Comparison of ENCODE assay signal across 30 cellular contexts in genomic region chr1:9434247-9434646, GRCh38.
DNase-seq lines count a peak whose midpoint lies in the region; TF ChIP-seq lines count a peak whose summit lies in the region.
"Had no signal": no experiment of that assay in that cellular context is flagged by ENCODE, and none has a peak within 500 bp of the region (broad histone marks: within the 10 kb centered on the region; RNA-seq: fewer than 3 reads in every experiment).

No MANE protein-coding gene starts in this region.

- no peak for TF ChIP-seq EP300 in transverse colon (IDR thresholded peaks at IDR 0.05; ENCODE audit: low read depth)

- no peak overlapping the region for H3K9ac ChIP-seq in liver (ENCODE audit: low read depth in 1 of 2, low read length in 2 of 2)
- no peak overlapping the region for H3K9ac ChIP-seq in MM.1S (ENCODE audit: low read length)
- H3K9ac ChIP-seq: parathyroid adenoma had no signal

- intact Hi-C loops in cardiac septum (cut with DNase I) = no loop called here
- intact Hi-C loops in transverse colon (cut with DNase I; ENCODE audit: low total_unique reads) = no loop called here

- no peaks in the 10 kb centered on the region for H3F3A ChIP-seq in MM.1S (ENCODE audit: insufficient read depth, low read length)

- no peaks in the 10 kb centered on the region for H3K79me2 ChIP-seq in MM.1S (ENCODE audit: low read length)
- H3K79me2 ChIP-seq: parathyroid adenoma had no signal

- H2AFZ ChIP-seq in MM.1S (ENCODE audit: low read length) = no peak overlapping the region
- H2AFZ ChIP-seq: parathyroid adenoma had no signal

- H3K4me3 ChIP-seq in right atrium auricular region (no peak overlapping the region), liver (ENCODE audit: low read depth in 1 of 3, low read length in 3 of 3) (no peak overlapping the region), transverse colon (no peak overlapping the region), MM.1S (ENCODE audit: low read length) (no peak overlapping the region)
- H3K4me3 ChIP-seq in effector memory CD4-positive, alpha-beta T cell (ENCODE audit: insufficient read depth, low read depth, low read length, poor library complexity, severe bottlenecking) = no peak overlapping the region
- H3K4me3 ChIP-seq: A549, GM23338, SJSA1, spleen had no signal

- H3K9me2 ChIP-seq in MM.1S (replicated peaks; ENCODE audit: insufficient read depth, low read length) = no peaks in the 10 kb centered on the region

- no peaks in the 10 kb centered on the region for H4K20me1 ChIP-seq in MM.1S (ENCODE audit: insufficient read depth, low read length)

- H3K4me1 ChIP-seq in right atrium auricular region (peaks cover 0 to 58% of the 10 kb centered on the region in 2 donors), liver (ENCODE audit: control insufficient read depth in 4 of 4, insufficient read depth in 4 of 4, low read length in 3 of 4) (peaks cover 19 to 46% (median 33%) of the 10 kb centered on the region in 4 donors), transverse colon (peaks cover 12 to 44% (median 26%) of the 10 kb centered on the region in 4 donors), MM.1S (ENCODE audit: low read length) (peaks cover 4% of the 10 kb centered on the region; the same call in 1 of the 2 replicates)
- peaks cover 4% of the 10 kb centered on the region for H3K4me1 ChIP-seq in effector memory CD4-positive, alpha-beta T cell (ENCODE audit: control insufficient read depth, insufficient read depth, low read length, poor library complexity, severe bottlenecking)

- no peak for TF ChIP-seq RAD21 in liver (IDR thresholded peaks at IDR 0.05)

- in situ Hi-C loops in transverse colon (cut with MboI; ENCODE audit: low pct_ligation_motif_present in 1 of 4, low pct_unique_long_range_greater_than_20kb in 1 of 4, low sequenced_read_pairs in 3 of 4) = no loop called here

- no peak for TF ChIP-seq CTCF in right atrium auricular region (IDR thresholded peaks at IDR 0.05)
- no peak for TF ChIP-seq CTCF in liver (IDR thresholded peaks at IDR 0.05; ENCODE audit: low read depth, low read length, missing input control)
- no peak for TF ChIP-seq CTCF in transverse colon (IDR thresholded peaks at IDR 0.05)
- no peak for TF ChIP-seq CTCF in MM.1S (IDR thresholded peaks at IDR 0.05; ENCODE audit: low read length)

- DNase-seq in right atrium auricular region (ENCODE audit: low spot score) (no peak), cardiac septum (ENCODE audit: low spot score) (no peak), epithelial cell of prostate (ENCODE audit: low read depth, low spot score) (no peak), transverse colon (no peak), MM.1S (no peak), Ammon's horn (ENCODE audit: low spot score) (no peak)
- DNase-seq in effector memory CD4-positive, alpha-beta T cell = no peak
- DNase-seq: activated CD4-positive, alpha-beta T cell treated with anti-CD3 and anti-CD28 coated beads, Interleukin-2, amount 50 U/mL, for 1 hour; activated CD4-positive, CD25-positive, alpha-beta regulatory T cell; activated effector memory CD4-positive, alpha-beta T cell treated with anti-CD3 and anti-CD28 coated beads, Interleukin-2, amount 50 U/mL, for 16 hours; activated T-cell treated with anti-CD3 and anti-CD28 coated beads, Interleukin-2, amount 50 U/mL, for 1 hour; AML-193; anterior cingulate cortex; CD4-positive, alpha-beta memory T cell; cortex of kidney; IMR-90; NCI-H1048; NCI-H1694; NCI-H446 treated with DMSO at 0.1 percent for 48 hours; NCI-H774; RPMI8226; spleen; stimulated activated CD4-positive, alpha-beta T cell treated with anti-CD3 and anti-CD28 coated beads, Interleukin-2, amount 100 ng/mL, for 24 hours; stimulated activated CD8-positive, alpha-beta memory T cell treated with anti-CD3 and anti-CD28 coated beads, Interleukin-4, amount 100 ng/mL, for 48 hours; stimulated activated naive CD8-positive, alpha-beta T cell treated with anti-CD3 and anti-CD28 coated beads, Interleukin-15, amount 100 ng/mL, for 72 hours had no signal

- 83% methylated on average over 5 of the region's 5 CpGs for WGBS in liver
- WGBS in transverse colon (ENCODE audit: low coverage in 1 of 2), 2 donors = 61% methylated on average over 5 of the region's 5 CpGs; no CpG with 5 or more reads in 1 of the 2 donors

- H3K9me3 ChIP-seq in right atrium auricular region (no peaks in the 10 kb centered on the region), liver (ENCODE audit: control insufficient read depth in 4 of 4, low read length in 3 of 4) (no peaks in the 10 kb centered on the region), transverse colon (no peaks in the 10 kb centered on the region), MM.1S (replicated peaks; ENCODE audit: insufficient read depth, low read length) (no peaks in the 10 kb centered on the region)
- H3K9me3 ChIP-seq in effector memory CD4-positive, alpha-beta T cell (ENCODE audit: control insufficient read depth, low read length) = no peaks in the 10 kb centered on the region
- H3K9me3 ChIP-seq: A549, SJSA1, spleen had no signal

- no peaks in the 10 kb centered on the region for H3K27me3 ChIP-seq in right atrium auricular region
- H3K27me3 ChIP-seq in liver (ENCODE audit: control insufficient read depth in 4 of 4, insufficient read depth in 4 of 4, low read length in 3 of 4) = no peaks in the 10 kb centered on the region
- no peaks in the 10 kb centered on the region for H3K27me3 ChIP-seq in transverse colon
- H3K27me3 ChIP-seq in MM.1S (replicated peaks; ENCODE audit: insufficient read depth, low read length) = 0 out of 2 replicates have a peak, but pooled peaks cover 4% of the 10 kb centered on the region
- H3K27me3 ChIP-seq in effector memory CD4-positive, alpha-beta T cell (replicated peaks; ENCODE audit: control insufficient read depth, insufficient read depth, low read length, poor library complexity, severe bottlenecking) = no peaks in the 10 kb centered on the region
- H3K27me3 ChIP-seq: SJSA1, spleen had no signal

- H3K4me2 ChIP-seq in MM.1S (ENCODE audit: low read depth, low read length) = no peak overlapping the region
- H3K4me2 ChIP-seq: GM23338 had no signal

- TF ChIP-seq POLR2A in transverse colon (IDR thresholded peaks at IDR 0.05) = no peak

- H3K27ac ChIP-seq in right atrium auricular region (peak overlapping the region; percentile 75 to 90), epithelial cell of prostate (peak overlapping the region; percentile 64), liver (ENCODE audit: low read depth in 1 of 2, low read length in 2 of 2) (peak overlapping the region; percentile 95), transverse colon (peak overlapping the region; percentile 70 to 83 (median 78)), MM.1S (ENCODE audit: low read length) (no peak overlapping the region)
- H3K27ac ChIP-seq in effector memory CD4-positive, alpha-beta T cell (ENCODE audit: insufficient read depth, low read length, poor library complexity, severe bottlenecking) = no peak overlapping the region
- H3K27ac ChIP-seq: parathyroid adenoma, SJSA1 had no signal

- H3K36me3 ChIP-seq in right atrium auricular region (no peaks in the 10 kb centered on the region), liver (ENCODE audit: control insufficient read depth in 4 of 4, insufficient read depth in 3 of 4, low read depth in 1 of 4, low read length in 3 of 4) (no peaks in the 10 kb centered on the region), transverse colon (no peaks in the 10 kb centered on the region), MM.1S (replicated peaks; ENCODE audit: insufficient read depth, low read length) (no peaks in the 10 kb centered on the region)
- H3K36me3 ChIP-seq in effector memory CD4-positive, alpha-beta T cell (ENCODE audit: control insufficient read depth, insufficient read depth, low read length) = no peaks in the 10 kb centered on the region
- H3K36me3 ChIP-seq: SJSA1, spleen had no signal

TF ChIP-seq in liver, 16 proteins besides CTCF, POLR2A, EP300 and RAD21 (continues in another document):
- TF ChIP-seq REST (IDR thresholded peaks at IDR 0.05) (no peak), HNF4A (conservative IDR thresholded peaks at IDR 0.05) (no peak), YY1 (IDR thresholded peaks at IDR 0.05) (no peak), FOXA2 (IDR thresholded peaks at IDR 0.05) (no peak), NR2F2 (IDR thresholded peaks at IDR 0.05) (no peak), SP1 (IDR thresholded peaks at IDR 0.05) (no peak), HNF4G (IDR thresholded peaks at IDR 0.05) (no peak), EGR1 (IDR thresholded peaks at IDR 0.05; ENCODE audit: low read depth in 2 of 2) (no peak), FOXA1 (IDR thresholded peaks at IDR 0.05) (no peak), RXRA (IDR thresholded peaks at IDR 0.05) (no peak), MAX (IDR thresholded peaks at IDR 0.05) (no peak), TAF1 (conservative IDR thresholded peaks at IDR 0.05) (no peak)

Comparison
In these comparisons a context has a peak if more than half of its experiments do, and no peak if none do; other contexts are left out.
1. H3K27ac ChIP-seq: peak in right atrium auricular region (2 of 2), epithelial cell of prostate (single experiment), liver (2 of 2) and transverse colon (4 of 4); none in MM.1S (single experiment) and effector memory CD4-positive, alpha-beta T cell (single experiment).